ENCODE assay signal across 8 cellular contexts in the genomic region with DNA sequence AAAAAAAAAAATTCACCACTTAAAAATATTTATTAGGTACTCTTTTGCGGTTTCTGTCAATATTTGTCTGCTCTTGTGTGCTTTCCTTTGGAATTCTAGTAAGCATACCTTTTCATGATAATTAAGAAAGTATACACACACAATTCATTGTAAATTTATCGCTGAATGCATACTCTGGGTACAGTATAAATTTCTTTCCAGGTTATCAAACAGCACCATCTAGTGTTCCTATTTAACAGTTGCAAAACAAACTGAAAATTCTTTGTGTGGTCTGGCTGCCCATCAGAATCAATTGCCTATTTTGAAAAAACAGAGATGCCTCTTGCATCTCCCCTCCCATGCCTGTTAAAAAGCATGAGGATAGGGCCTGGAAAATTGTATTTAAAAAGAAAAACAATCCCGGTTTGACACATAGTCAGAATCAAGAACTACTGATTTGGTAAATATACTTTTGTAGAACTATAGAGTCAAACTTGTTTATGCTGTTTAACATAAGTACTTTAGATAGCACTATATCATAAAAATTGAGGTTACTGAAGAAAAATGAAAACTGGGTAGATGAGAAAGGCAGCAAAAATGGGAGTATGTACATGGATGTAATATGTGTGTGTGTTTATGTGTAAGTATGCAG. TPM values are rescaled to one million over a fixed set of nuclear protein-coding genes. Genes with fewer than 3 reads are reported as not detected.
DNase-seq lines count a peak whose midpoint lies in the region; ATAC-seq and TF ChIP-seq lines count a peak whose summit lies in the region.

No MANE protein-coding gene starts in this region.

- H4K20me1 ChIP-seq in DND-41 (ENCODE audit: insufficient read depth, low read length) = peaks cover 9% of the 10 kb centered on the region; the same call in 1 of the 2 replicates

- H2AFZ ChIP-seq in DND-41 (ENCODE audit: low read depth, low read length) = no peak overlapping the region

- peaks cover 28% of the 10 kb centered on the region for H3K79me2 ChIP-seq in DND-41 (ENCODE audit: insufficient read depth, low read length)

- no peak for DNase-seq in DND-41
- DNase-seq in KBM-7 = peak; percentile 69
- DNase-seq in RWPE2 (ENCODE audit: low spot score) = no peak
- DNase-seq in fibroblast of mammary gland (ENCODE audit: low read depth) = peak; percentile 53
- peak; percentile 72 for DNase-seq in pons (ENCODE audit: low spot score)
- DNase-seq in mesenteric fat pad (ENCODE audit: low spot score) = no peak
- DNase-seq in activated CD4-positive, alpha-beta T cell treated with anti-CD3 and anti-CD28 coated beads, Interleukin-2, amount 50 U/mL, for 1 hour = no peak

- TF ChIP-seq CTCF in DND-41 (IDR thresholded peaks at IDR 0.05; ENCODE audit: borderline replicate concordance, extremely low read depth, low read length, poor library complexity, severe bottlenecking) = peak; percentile 74
- TF ChIP-seq CTCF in RWPE2 (IDR thresholded peaks at IDR 0.05; ENCODE audit: poor library complexity, severe bottlenecking) = peak; percentile 99
- TF ChIP-seq CTCF in fibroblast of mammary gland (conservative IDR thresholded peaks at IDR 0.05; ENCODE audit: control insufficient read depth, insufficient read depth, low read depth, low read length) = peak; percentile 75

- H3K9ac ChIP-seq in DND-41 (ENCODE audit: low read depth, low read length) = no peak overlapping the region

- in situ Hi-C loops in KBM-7 (cut with MboI; ENCODE audit: low pct_unique_long_range_greater_than_20kb, low sequenced_read_pairs) = loop anchor here (25.0 kb wide), 1 partner anchor 159 kb away; no protein-coding TSS in a partner anchor

- no peak overlapping the region for H3K4me2 ChIP-seq in DND-41 (ENCODE audit: insufficient read depth, low read length)

- H3K9me3 ChIP-seq in DND-41 (ENCODE audit: insufficient read depth, low read length, severe bottlenecking) (no peaks in the 10 kb centered on the region), RWPE2 (ENCODE audit: severe bottlenecking) (no peaks in the 10 kb centered on the region)

- H3K27ac ChIP-seq in DND-41 (ENCODE audit: low read length) (no peak overlapping the region), RWPE2 (ENCODE audit: poor library complexity, severe bottlenecking) (no peak overlapping the region)

- no peak overlapping the region for H3K4me3 ChIP-seq in DND-41 (ENCODE audit: low read depth in 1 of 2, low read length in 2 of 2)
- no peak overlapping the region for H3K4me3 ChIP-seq in RWPE2 (ENCODE audit: severe bottlenecking)
- no peak overlapping the region for H3K4me3 ChIP-seq in fibroblast of mammary gland (ENCODE audit: control insufficient read depth, low read depth, low read length)

- no peaks in the 10 kb centered on the region for H3K4me1 ChIP-seq in DND-41 (ENCODE audit: insufficient read depth, low read length)
- peaks cover 9% of the 10 kb centered on the region for H3K4me1 ChIP-seq in RWPE2 (ENCODE audit: insufficient read depth, poor library complexity, severe bottlenecking)

- H3K27me3 ChIP-seq in DND-41 (ENCODE audit: insufficient read depth, low read length, poor library complexity) (no peaks in the 10 kb centered on the region), RWPE2 (ENCODE audit: insufficient read depth, poor library complexity, severe bottlenecking) (no peaks in the 10 kb centered on the region)

- ATAC-seq in DND-41 (ENCODE audit: insufficient read depth, low read depth) (peak; percentile 87), GM19467 (IDR thresholded peaks at IDR 0.05; ENCODE audit: unreplicated experiment) (peak; percentile 65), RWPE2 (ENCODE audit: low read depth) (peak; percentile 69)

- H3K36me3 ChIP-seq in DND-41 (ENCODE audit: insufficient read depth, low read length) (peaks cover 6% of the 10 kb centered on the region; the same call in 1 of the 2 replicates), RWPE2 (ENCODE audit: low read depth) (peaks cover 38% of the 10 kb centered on the region)

RNA-seq across cellular contexts. Expression of gene PGGT1B, which starts 16.2 kb away (rescaled TPM):
- 37.3 TPM for total RNA-seq in mesenteric fat pad

RNA-seq across cellular contexts. Expression of gene CCDC112, which starts 50.0 kb away (rescaled TPM):
- 4.3 TPM for total RNA-seq in mesenteric fat pad

Comparison
In these comparisons a context has a peak if more than half of its experiments do, and no peak if none do; other contexts are left out.
1. DNase-seq: peak in KBM-7 (single experiment), fibroblast of mammary gland (single experiment) and pons (single experiment); none in DND-41 (single experiment), RWPE2 (single experiment), mesenteric fat pad (single experiment) and activated CD4-positive, alpha-beta T cell treated with anti-CD3 and anti-CD28 coated beads, Interleukin-2, amount 50 U/mL, for 1 hour (single experiment).
2. Peak in every context shown above with its lines, with median percentiles within 50 percentile points of each other: ATAC-seq and CTCF ChIP-seq.